ENCODE assay signal across 17 cellular contexts in the genomic region with DNA sequence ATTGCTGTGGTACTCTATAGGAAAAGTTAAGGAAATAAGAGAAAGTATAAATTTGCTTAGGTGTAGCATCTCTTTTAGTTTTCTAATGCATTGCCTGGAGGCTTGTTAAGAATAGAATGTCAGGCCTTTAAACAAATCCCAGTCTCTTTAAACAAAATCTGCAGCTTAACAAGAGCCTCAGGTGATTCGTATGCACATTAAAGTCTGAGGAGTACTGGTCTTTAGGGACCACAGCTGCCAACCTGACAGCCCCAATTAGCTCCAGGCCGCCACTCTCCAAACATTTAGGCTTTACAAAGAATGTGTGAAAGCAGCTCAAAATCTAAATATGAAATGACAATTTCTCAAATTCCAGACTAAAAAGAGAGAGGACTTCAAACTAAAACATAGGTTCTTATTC.
"Had no signal": no experiment of that assay in that cellular context is flagged by ENCODE, and none has a peak within 500 bp of the region (broad histone marks: within the 10 kb centered on the region; RNA-seq: fewer than 3 reads in every experiment).

No MANE protein-coding gene starts in this region.

- H3K4me3 Mint-ChIP-seq: activated T-cell treated with anti-CD3 and anti-CD28 coated beads, Interleukin-2, amount 50 U/mL, for 72 hours; naive thymus-derived CD8-positive, alpha-beta T cell had no signal

- ATAC-seq: activated naive CD4-positive, alpha-beta T cell treated with anti-CD3 and anti-CD28 coated beads, Interleukin-2, amount 50 U/mL, for 72 hours; activated T-cell treated with anti-CD3 and anti-CD28 coated beads, Interleukin-2, amount 50 U/mL, for 72 hours; gastroesophageal sphincter; heart right ventricle; left lobe of liver; naive thymus-derived CD8-positive, alpha-beta T cell; right cardiac atrium; stimulated activated naive CD8-positive, alpha-beta T cell treated with anti-CD3 and anti-CD28 coated beads, Interleukin-15, Interleukin-2, amounts not matched to agents 100 U/mL and 50 U/mL, for 24 hours had no signal

- H3K36me3 Mint-ChIP-seq: activated naive CD4-positive, alpha-beta T cell treated with anti-CD3 and anti-CD28 coated beads, Interleukin-2, amount 50 U/mL, for 72 hours; naive thymus-derived CD8-positive, alpha-beta T cell had no signal

- H3K4me1 ChIP-seq: prostate gland had no signal

- H3K4me3 ChIP-seq: gastroesophageal sphincter, heart right ventricle, prostate gland, skin epidermis had no signal

- DNase-seq: activated CD4-positive, alpha-beta T cell treated with anti-CD3 and anti-CD28 coated beads for 48 hours; activated CD8-positive, alpha-beta memory T cell treated with anti-CD3 and anti-CD28 coated beads, Interleukin-2, amount 50 U/mL, for 48 hours; activated gamma-delta T cell; activated T-cell treated with anti-CD3 and anti-CD28 coated beads, Interleukin-2, amount 50 U/mL, for 72 hours; heart right ventricle; naive thymus-derived CD8-positive, alpha-beta T cell; right cardiac atrium; stimulated activated CD4-positive, alpha-beta T cell treated with anti-CD3 and anti-CD28 coated beads, Interleukin-4, amount 100 ng/mL, for 4 hours; stimulated activated CD8-positive, alpha-beta memory T cell treated with anti-CD3 and anti-CD28 coated beads, Interleukin-4, amount 100 ng/mL, for 48 hours; stimulated activated naive CD8-positive, alpha-beta T cell treated with anti-CD3 and anti-CD28 coated beads, Interleukin-15, Interleukin-2, amounts not matched to agents 100 U/mL and 50 U/mL, for 24 hours; T-helper 2 cell; trophoblast cell had no signal

- H3K36me3 ChIP-seq: gastroesophageal sphincter, heart right ventricle, prostate gland had no signal

- H3K9me3 Mint-ChIP-seq: naive thymus-derived CD8-positive, alpha-beta T cell had no signal

- H3K27ac Mint-ChIP-seq: activated naive CD4-positive, alpha-beta T cell treated with anti-CD3 and anti-CD28 coated beads, Interleukin-2, amount 50 U/mL, for 72 hours; activated T-cell treated with anti-CD3 and anti-CD28 coated beads, Interleukin-2, amount 50 U/mL, for 72 hours; naive thymus-derived CD8-positive, alpha-beta T cell had no signal

- H3K27me3 ChIP-seq: gastroesophageal sphincter, heart right ventricle had no signal

- H3K9me3 ChIP-seq: gastroesophageal sphincter, heart right ventricle, prostate gland had no signal

- H3K4me1 Mint-ChIP-seq: naive thymus-derived CD8-positive, alpha-beta T cell had no signal

- H3K27ac ChIP-seq: gastroesophageal sphincter, heart right ventricle, prostate gland, skin epidermis had no signal
